ENCODE assay signal across 1 cellular context in the genomic region with DNA sequence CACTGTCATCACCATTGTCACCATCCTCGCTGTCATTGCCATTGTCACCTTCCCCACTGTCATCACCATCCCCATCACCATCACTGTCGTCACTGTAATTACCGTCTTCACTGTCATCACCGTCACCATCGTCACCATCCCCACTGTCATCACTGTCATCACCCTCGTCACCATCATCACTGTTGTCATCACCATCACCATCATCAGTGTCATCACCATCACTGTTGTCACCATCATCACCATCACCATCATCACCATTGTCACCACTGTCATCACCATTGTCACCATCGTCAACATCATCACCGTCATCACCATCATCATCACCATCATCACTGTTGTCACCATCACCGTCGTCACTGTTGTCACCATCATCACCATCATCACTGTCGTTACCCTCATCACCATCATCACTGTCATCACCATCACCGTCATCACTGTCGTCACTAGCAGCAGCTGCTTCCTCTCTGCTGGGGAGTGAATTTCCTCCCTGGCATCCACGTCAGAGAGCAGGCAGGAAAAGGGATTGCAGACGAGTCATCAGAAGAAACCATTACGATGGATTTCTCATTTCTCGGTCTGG.
TF ChIP-seq lines count a peak whose summit lies in the region.

No MANE protein-coding gene starts in this region.

TF ChIP-seq in HEK293, 187 proteins besides CTCF, POLR2A, EP300 and RAD21 (continued from another document):
- TF ChIP-seq ZNF133 (tag by site-specific recombination; IDR thresholded peaks at IDR 0.05): 0 out of 2 replicates have a peak, but pooled peaks have one; percentile 16
- no peak for TF ChIP-seq ZNF223 (tag by site-specific recombination; IDR thresholded peaks at IDR 0.05)
- peak; percentile 76; the same call in 1 of the 2 replicates for TF ChIP-seq ZNF311 (tag by site-specific recombination; IDR thresholded peaks at IDR 0.05; ENCODE audit: borderline replicate concordance)
- TF ChIP-seq ZNF621 (tag by site-specific recombination; IDR thresholded peaks at IDR 0.05): peak; percentile 69; the same call in 1 of the 2 replicates
- TF ChIP-seq ZNF707 (tag by site-specific recombination; IDR thresholded peaks at IDR 0.05): 0 out of 2 replicates have a peak, but pooled peaks have one; percentile 11
- TF ChIP-seq, protein P1, sequence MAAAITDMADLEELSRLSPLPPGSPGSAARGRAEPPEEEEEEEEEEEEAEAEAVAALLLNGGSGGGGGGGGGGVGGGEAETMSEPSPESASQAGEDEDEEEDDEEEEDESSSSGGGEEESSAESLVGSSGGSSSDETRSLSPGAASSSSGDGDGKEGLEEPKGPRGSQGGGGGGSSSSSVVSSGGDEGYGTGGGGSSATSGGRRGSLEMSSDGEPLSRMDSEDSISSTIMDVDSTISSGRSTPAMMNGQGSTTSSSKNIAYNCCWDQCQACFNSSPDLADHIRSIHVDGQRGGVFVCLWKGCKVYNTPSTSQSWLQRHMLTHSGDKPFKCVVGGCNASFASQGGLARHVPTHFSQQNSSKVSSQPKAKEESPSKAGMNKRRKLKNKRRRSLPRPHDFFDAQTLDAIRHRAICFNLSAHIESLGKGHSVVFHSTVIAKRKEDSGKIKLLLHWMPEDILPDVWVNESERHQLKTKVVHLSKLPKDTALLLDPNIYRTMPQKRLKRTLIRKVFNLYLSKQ (tag by site-specific recombination; IDR thresholded peaks at IDR 0.05; ENCODE audit: borderline replicate concordance): no peak
